Comparison of ENCODE assay signal across 17 cellular contexts in genomic region chr9:127139071-127139731, GRCh38. TPM values are rescaled to one million over a fixed set of nuclear protein-coding genes. Genes with fewer than 3 reads are reported as not detected.
"Had no signal": no experiment of that assay in that cellular context is flagged by ENCODE, and none has a peak within 500 bp of the region (broad histone marks: within the 10 kb centered on the region; RNA-seq: fewer than 3 reads in every experiment).

No MANE protein-coding gene starts in this region.

- H3K36me3 ChIP-seq: ascending aorta, lower lobe of right lung, prostate gland had no signal

- DNase-seq: activated CD4-positive, alpha-beta T cell treated with anti-CD3 and anti-CD28 coated beads, Interleukin-2, amount 10 ng/mL, durations not matched to agents 7 days and 5 days; activated CD4-positive, CD25-positive, alpha-beta regulatory T cell; activated naive CD8-positive, alpha-beta T cell treated with anti-CD3 and anti-CD28 coated beads, Interleukin-2, amount 10 ng/mL, durations not matched to agents 7 days and 5 days; activated T-cell treated with anti-CD3 and anti-CD28 coated beads, Interleukin-2, amount 50 U/mL, for 4 hours; cortex of kidney; effector memory CD8-positive, alpha-beta T cell; hypothalamus; lower lobe of right lung; naive thymus-derived CD8-positive, alpha-beta T cell; nucleus accumbens; SHP77; stimulated activated CD4-positive, alpha-beta T cell treated with anti-CD3 and anti-CD28 coated beads, Interleukin-4, amount 100 ng/mL, for 1 hour; T-helper 17 cell had no signal

- H3K27ac ChIP-seq: ascending aorta, lower lobe of right lung, prostate gland had no signal

- ATAC-seq: activated T-cell treated with anti-CD3 and anti-CD28 coated beads, Interleukin-2, amount 50 U/mL, for 4 hours; effector memory CD8-positive, alpha-beta T cell; lower lobe of right lung; naive thymus-derived CD8-positive, alpha-beta T cell; T-helper 17 cell had no signal

- FAIRE-seq: TTC549 had no signal

- H3K27me3 ChIP-seq: ascending aorta had no signal

- H3K4me3 ChIP-seq: ascending aorta, lower lobe of right lung, prostate gland had no signal

- H3K9me3 ChIP-seq: ascending aorta, lower lobe of right lung, prostate gland had no signal

RNA-seq across cellular contexts. Expression of gene ANGPTL2, which starts 16.8 kb away (rescaled TPM):
- total RNA-seq: activated CD4-positive, alpha-beta T cell treated with anti-CD3 and anti-CD28 coated beads, Interleukin-2, amount 10 ng/mL, durations not matched to agents 7 days and 5 days; activated CD8-positive, alpha-beta memory T cell treated with anti-CD3 and anti-CD28 coated beads for 36 hours; activated naive CD8-positive, alpha-beta T cell treated with anti-CD3 and anti-CD28 coated beads, Interleukin-2, amount 10 ng/mL, durations not matched to agents 7 days and 5 days; naive thymus-derived CD8-positive, alpha-beta T cell had no signal
- polyA plus RNA-seq: naive thymus-derived CD8-positive, alpha-beta T cell had no signal
